In the genomic region with DNA sequence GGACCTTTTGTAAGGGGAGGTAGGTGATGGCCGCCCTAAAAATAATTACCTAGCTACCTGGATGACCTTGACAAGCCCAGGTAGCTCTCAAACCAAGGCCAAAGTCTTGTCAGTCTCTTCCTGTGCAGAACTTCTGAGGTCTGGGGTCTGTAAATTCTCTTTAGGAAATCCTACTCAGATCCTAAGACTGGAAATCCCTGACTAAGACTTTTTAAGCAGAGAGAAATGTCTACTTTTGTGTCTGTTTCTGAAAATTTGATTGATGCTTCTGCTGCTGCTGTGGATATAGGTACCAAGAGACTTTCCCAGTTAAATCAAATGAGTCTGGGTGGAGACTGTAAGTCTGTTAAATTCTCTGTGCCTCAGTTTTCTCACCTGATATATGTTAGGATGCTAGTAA, we compare ENCODE assay signal across 11 cellular contexts. TPM values are rescaled to one million over a fixed set of nuclear protein-coding genes. Genes with fewer than 3 reads are reported as not detected.
"Had no signal": no experiment of that assay in that cellular context is flagged by ENCODE, and none has a peak within 500 bp of the region (broad histone marks: within the 10 kb centered on the region; RNA-seq: fewer than 3 reads in every experiment).

No MANE protein-coding gene starts in this region.

- H3K4me3 Mint-ChIP-seq: HFFc6 had no signal

- H3K4me3 ChIP-seq: GM23248, HAP-1, K562 had no signal

- H3K27ac ChIP-seq: GM23248, HL-60 had no signal

- FAIRE-seq: H1, H54, K562 had no signal

- H3K9me3 Mint-ChIP-seq: HFFc6 had no signal

- H3K36me3 ChIP-seq: HAP-1 had no signal

- H3K9ac ChIP-seq: GM23248 had no signal

- DNase-seq: GM23248, HFFc6, IMR-90, KG1 had no signal

- H3K4me1 ChIP-seq: HAP-1 had no signal

- H2AFZ ChIP-seq: GM23248 had no signal

- ATAC-seq: HCT116, K562 had no signal

- H3K27ac Mint-ChIP-seq: HFFc6 had no signal

RNA-seq across cellular contexts. Expression of a gene that starts 36.9 kb away (rescaled TPM):
- total RNA-seq: GM23248, HFFc6, HT1080, IMR-90, K562 had no signal
- polyA plus RNA-seq: GM23248, IMR-90, K562 had no signal
